In the genomic region with DNA sequence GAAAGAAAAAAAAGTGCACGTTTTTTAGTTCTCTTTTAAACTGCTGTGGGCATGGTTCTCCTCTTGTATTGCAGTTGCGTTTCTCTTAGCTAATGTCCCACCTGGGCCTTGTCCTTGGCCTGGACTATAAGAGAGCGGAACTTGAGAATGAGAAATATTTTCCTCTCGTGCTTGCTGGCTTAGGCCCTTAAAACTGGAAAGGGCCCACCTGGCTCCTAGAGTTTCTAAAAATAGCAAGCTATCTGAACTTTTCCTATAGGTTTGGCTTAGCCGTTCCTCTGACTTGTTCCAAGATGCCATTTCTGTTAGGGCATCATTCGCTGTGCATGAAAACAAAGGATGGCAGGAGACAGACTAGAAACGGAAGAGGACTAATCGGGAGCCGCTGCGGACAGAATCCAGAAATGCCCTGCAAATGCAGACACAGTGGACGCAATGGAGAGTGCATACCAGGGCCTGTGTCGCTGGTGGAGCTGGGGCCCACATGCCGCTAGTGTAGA, we compare ENCODE assay signal across 1 cellular context.
TF ChIP-seq lines count a peak whose summit lies in the region.

No MANE protein-coding gene starts in this region.

TF ChIP-seq in WTC11, 78 proteins besides CTCF, POLR2A, EP300 and RAD21 (continued from another document):
- TF ChIP-seq, protein P1, sequence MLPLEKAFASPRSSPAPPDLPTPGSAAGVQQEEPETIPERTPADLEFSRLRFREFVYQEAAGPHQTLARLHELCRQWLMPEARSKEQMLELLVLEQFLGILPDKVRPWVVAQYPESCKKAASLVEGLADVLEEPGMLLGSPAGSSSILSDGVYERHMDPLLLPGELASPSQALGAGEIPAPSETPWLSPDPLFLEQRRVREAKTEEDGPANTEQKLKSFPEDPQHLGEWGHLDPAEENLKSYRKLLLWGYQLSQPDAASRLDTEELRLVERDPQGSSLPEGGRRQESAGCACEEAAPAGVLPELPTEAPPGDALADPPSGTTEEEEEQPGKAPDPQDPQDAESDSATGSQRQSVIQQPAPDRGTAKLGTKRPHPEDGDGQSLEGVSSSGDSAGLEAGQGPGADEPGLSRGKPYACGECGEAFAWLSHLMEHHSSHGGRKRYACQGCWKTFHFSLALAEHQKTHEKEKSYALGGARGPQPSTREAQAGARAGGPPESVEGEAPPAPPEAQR (CRISPR knock-in tag; IDR thresholded peaks at IDR 0.05): no peak
- TF ChIP-seq ZNF263 (CRISPR knock-in tag; IDR thresholded peaks at IDR 0.05; ENCODE audit: low read depth) (no peak), SMAD4 (CRISPR knock-in tag; IDR thresholded peaks at IDR 0.05) (no peak), MXD4 (CRISPR knock-in tag; IDR thresholded peaks at IDR 0.05; ENCODE audit: borderline replicate concordance) (no peak), GTF2I (CRISPR knock-in tag; conservative IDR thresholded peaks at IDR 0.05) (no peak), KAT7 (CRISPR knock-in tag; IDR thresholded peaks at IDR 0.05; ENCODE audit: borderline replicate concordance) (no peak), TEAD1 (CRISPR knock-in tag; IDR thresholded peaks at IDR 0.05) (no peak), AR (CRISPR knock-in tag; IDR thresholded peaks at IDR 0.05) (no peak), PRRX2 (CRISPR knock-in tag; IDR thresholded peaks at IDR 0.05) (no peak), NR1H2 (CRISPR knock-in tag; IDR thresholded peaks at IDR 0.05) (no peak), E2F4 (CRISPR knock-in tag; IDR thresholded peaks at IDR 0.05; ENCODE audit: borderline replicate concordance, low read depth) (no peak), TEAD4 (CRISPR knock-in tag; IDR thresholded peaks at IDR 0.05) (no peak)
- TF ChIP-seq, protein P2, sequence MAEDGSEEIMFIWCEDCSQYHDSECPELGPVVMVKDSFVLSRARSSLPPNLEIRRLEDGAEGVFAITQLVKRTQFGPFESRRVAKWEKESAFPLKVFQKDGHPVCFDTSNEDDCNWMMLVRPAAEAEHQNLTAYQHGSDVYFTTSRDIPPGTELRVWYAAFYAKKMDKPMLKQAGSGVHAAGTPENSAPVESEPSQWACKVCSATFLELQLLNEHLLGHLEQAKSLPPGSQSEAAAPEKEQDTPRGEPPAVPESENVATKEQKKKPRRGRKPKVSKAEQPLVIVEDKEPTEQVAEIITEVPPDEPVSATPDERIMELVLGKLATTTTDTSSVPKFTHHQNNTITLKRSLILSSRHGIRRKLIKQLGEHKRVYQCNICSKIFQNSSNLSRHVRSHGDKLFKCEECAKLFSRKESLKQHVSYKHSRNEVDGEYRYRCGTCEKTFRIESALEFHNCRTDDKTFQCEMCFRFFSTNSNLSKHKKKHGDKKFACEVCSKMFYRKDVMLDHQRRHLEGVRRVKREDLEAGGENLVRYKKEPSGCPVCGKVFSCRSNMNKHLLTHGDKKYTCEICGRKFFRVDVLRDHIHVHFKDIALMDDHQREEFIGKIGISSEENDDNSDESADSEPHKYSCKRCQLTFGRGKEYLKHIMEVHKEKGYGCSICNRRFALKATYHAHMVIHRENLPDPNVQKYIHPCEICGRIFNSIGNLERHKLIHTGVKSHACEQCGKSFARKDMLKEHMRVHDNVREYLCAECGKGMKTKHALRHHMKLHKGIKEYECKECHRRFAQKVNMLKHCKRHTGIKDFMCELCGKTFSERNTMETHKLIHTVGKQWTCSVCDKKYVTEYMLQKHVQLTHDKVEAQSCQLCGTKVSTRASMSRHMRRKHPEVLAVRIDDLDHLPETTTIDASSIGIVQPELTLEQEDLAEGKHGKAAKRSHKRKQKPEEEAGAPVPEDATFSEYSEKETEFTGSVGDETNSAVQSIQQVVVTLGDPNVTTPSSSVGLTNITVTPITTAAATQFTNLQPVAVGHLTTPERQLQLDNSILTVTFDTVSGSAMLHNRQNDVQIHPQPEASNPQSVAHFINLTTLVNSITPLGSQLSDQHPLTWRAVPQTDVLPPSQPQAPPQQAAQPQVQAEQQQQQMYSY (CRISPR knock-in tag; IDR thresholded peaks at IDR 0.05): no peak
- TF ChIP-seq, protein P3, sequence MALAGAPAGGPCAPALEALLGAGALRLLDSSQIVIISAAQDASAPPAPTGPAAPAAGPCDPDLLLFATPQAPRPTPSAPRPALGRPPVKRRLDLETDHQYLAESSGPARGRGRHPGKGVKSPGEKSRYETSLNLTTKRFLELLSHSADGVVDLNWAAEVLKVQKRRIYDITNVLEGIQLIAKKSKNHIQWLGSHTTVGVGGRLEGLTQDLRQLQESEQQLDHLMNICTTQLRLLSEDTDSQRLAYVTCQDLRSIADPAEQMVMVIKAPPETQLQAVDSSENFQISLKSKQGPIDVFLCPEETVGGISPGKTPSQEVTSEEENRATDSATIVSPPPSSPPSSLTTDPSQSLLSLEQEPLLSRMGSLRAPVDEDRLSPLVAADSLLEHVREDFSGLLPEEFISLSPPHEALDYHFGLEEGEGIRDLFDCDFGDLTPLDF (CRISPR knock-in tag; IDR thresholded peaks at IDR 0.05): no peak
- TF ChIP-seq, protein P4, sequence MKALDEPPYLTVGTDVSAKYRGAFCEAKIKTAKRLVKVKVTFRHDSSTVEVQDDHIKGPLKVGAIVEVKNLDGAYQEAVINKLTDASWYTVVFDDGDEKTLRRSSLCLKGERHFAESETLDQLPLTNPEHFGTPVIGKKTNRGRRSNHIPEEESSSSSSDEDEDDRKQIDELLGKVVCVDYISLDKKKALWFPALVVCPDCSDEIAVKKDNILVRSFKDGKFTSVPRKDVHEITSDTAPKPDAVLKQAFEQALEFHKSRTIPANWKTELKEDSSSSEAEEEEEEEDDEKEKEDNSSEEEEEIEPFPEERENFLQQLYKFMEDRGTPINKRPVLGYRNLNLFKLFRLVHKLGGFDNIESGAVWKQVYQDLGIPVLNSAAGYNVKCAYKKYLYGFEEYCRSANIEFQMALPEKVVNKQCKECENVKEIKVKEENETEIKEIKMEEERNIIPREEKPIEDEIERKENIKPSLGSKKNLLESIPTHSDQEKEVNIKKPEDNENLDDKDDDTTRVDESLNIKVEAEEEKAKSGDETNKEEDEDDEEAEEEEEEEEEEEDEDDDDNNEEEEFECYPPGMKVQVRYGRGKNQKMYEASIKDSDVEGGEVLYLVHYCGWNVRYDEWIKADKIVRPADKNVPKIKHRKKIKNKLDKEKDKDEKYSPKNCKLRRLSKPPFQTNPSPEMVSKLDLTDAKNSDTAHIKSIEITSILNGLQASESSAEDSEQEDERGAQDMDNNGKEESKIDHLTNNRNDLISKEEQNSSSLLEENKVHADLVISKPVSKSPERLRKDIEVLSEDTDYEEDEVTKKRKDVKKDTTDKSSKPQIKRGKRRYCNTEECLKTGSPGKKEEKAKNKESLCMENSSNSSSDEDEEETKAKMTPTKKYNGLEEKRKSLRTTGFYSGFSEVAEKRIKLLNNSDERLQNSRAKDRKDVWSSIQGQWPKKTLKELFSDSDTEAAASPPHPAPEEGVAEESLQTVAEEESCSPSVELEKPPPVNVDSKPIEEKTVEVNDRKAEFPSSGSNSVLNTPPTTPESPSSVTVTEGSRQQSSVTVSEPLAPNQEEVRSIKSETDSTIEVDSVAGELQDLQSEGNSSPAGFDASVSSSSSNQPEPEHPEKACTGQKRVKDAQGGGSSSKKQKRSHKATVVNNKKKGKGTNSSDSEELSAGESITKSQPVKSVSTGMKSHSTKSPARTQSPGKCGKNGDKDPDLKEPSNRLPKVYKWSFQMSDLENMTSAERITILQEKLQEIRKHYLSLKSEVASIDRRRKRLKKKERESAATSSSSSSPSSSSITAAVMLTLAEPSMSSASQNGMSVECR (CRISPR knock-in tag; IDR thresholded peaks at IDR 0.05; ENCODE audit: borderline replicate concordance): no peak
